In genomic region chr14:70359076-70359424, GRCh38 we compare ENCODE assay signal across 8 cellular contexts. TPM values are rescaled to one million over a fixed set of nuclear protein-coding genes. Genes with fewer than 3 reads are reported as not detected.
DNase-seq lines count a peak whose midpoint lies in the region; ATAC-seq and TF ChIP-seq lines count a peak whose summit lies in the region.

No MANE protein-coding gene starts in this region.

- no peaks in the 10 kb centered on the region for H3K27me3 Mint-ChIP-seq in activated T-cell treated with anti-CD3 and anti-CD28 coated beads, Interleukin-2, amount 50 U/mL, for 24 hours
- peaks cover 0 to 5% (median 0%) of the 10 kb centered on the region in 3 donors for H3K27me3 Mint-ChIP-seq in naive B cell

- H3K36me3 ChIP-seq in KOPT-K1 (ENCODE audit: insufficient read depth, low read length): no peaks in the 10 kb centered on the region

- no peak for TF ChIP-seq CTCF in choroid plexus epithelial cell (conservative IDR thresholded peaks at IDR 0.05; ENCODE audit: low read depth, low read length)

- H3K36me3 Mint-ChIP-seq in activated T-cell treated with anti-CD3 and anti-CD28 coated beads, Interleukin-2, amount 50 U/mL, for 24 hours (ENCODE audit: low read depth): peaks cover 31% of the 10 kb centered on the region
- peaks cover 8 to 9% of the 10 kb centered on the region in 2 donors for H3K36me3 Mint-ChIP-seq in naive B cell

- peak in 1 of 2 donors; percentile 10 for ATAC-seq in naive B cell (ENCODE audit: low read depth in 2 of 2)
- ATAC-seq in GM21717 (IDR thresholded peaks at IDR 0.05; ENCODE audit: unreplicated experiment): no peak

- H3K4me1 Mint-ChIP-seq in activated T-cell treated with anti-CD3 and anti-CD28 coated beads, Interleukin-2, amount 50 U/mL, for 24 hours (ENCODE audit: low read depth): peaks cover 41% of the 10 kb centered on the region
- H3K4me1 Mint-ChIP-seq in naive B cell: peaks cover 35 to 51% (median 50%) of the 10 kb centered on the region in 3 donors

- H3K27ac ChIP-seq in KOPT-K1 (ENCODE audit: low read depth, low read length, poor library complexity, severe bottlenecking): peak overlapping the region; percentile 65

- H3K4me3 ChIP-seq in choroid plexus epithelial cell (ENCODE audit: low read depth, low read length): peak overlapping the region; percentile 77

- H3K9me3 ChIP-seq in KOPT-K1 (ENCODE audit: insufficient read depth, low read length, poor library complexity, severe bottlenecking): no peaks in the 10 kb centered on the region

- no peak for DNase-seq in activated T-cell treated with anti-CD3 and anti-CD28 coated beads, Interleukin-2, amount 50 U/mL, for 24 hours
- no peak for DNase-seq in activated T-cell treated with anti-CD3 and anti-CD28 coated beads, Interleukin-2, amount 50 U/mL, for 48 hours
- DNase-seq in choroid plexus epithelial cell (ENCODE audit: low read depth): no peak
- no peak for DNase-seq in naive B cell
- DNase-seq in ACHN: no peak
- DNase-seq in mesenteric fat pad (ENCODE audit: low spot score): no peak

- peak overlapping the region; percentile 96 for H3K27ac Mint-ChIP-seq in activated T-cell treated with anti-CD3 and anti-CD28 coated beads, Interleukin-2, amount 50 U/mL, for 24 hours
- peak overlapping the region; percentile 90 to 98 (median 96) for H3K27ac Mint-ChIP-seq in naive B cell

- H3K9me3 Mint-ChIP-seq in activated T-cell treated with anti-CD3 and anti-CD28 coated beads, Interleukin-2, amount 50 U/mL, for 24 hours: no peaks in the 10 kb centered on the region
- H3K9me3 Mint-ChIP-seq in naive B cell: peaks cover 0 to 4% (median 0%) of the 10 kb centered on the region in 7 donors

- in situ Hi-C loops in ACHN (cut with HindIII; ENCODE audit: low pct_ligation_motif_present, low pct_unique_long_range_greater_than_20kb, low sequenced_read_pairs): no loop called here

- H3K4me3 Mint-ChIP-seq in activated T-cell treated with anti-CD3 and anti-CD28 coated beads, Interleukin-2, amount 50 U/mL, for 24 hours: peak overlapping the region; percentile 99
- peak overlapping the region; percentile 97 to 100 (median 99) for H3K4me3 Mint-ChIP-seq in naive B cell

RNA-seq across cellular contexts. Expression of gene COX16, which starts 0.4 kb away (rescaled TPM):
- 10 to 100 TPM; 26.3 to 69.9 (median 50.7) TPM for polyA plus RNA-seq in naive B cell (ENCODE audit: low read depth in 6 of 6)
- total RNA-seq in mesenteric fat pad: 25.3 TPM

RNA-seq across cellular contexts. Expression of gene SYNJ2BP, which starts 57.8 kb away (rescaled TPM):
- 10 to 100 TPM; 11.2 to 20.0 (median 13.6) TPM for polyA plus RNA-seq in naive B cell (ENCODE audit: low read depth in 6 of 6)
- 23.9 TPM for total RNA-seq in mesenteric fat pad
